Comparison of ENCODE assay signal across 8 cellular contexts in genomic region chr9:34328500-34328982, GRCh38. TPM values are rescaled to one million over a fixed set of nuclear protein-coding genes. Genes with fewer than 3 reads are reported as not detected.
DNase-seq lines count a peak whose midpoint lies in the region; ATAC-seq, FAIRE-seq and TF ChIP-seq lines count a peak whose summit lies in the region.

No MANE protein-coding gene starts in this region.

- peak overlapping the region; percentile 99 for H2AFZ ChIP-seq in astrocyte (ENCODE audit: low read depth, low read length)

- H3K9ac ChIP-seq in astrocyte (ENCODE audit: low read length) = peak overlapping the region; percentile 88

- TF ChIP-seq POLR2A in right lobe of liver (IDR thresholded peaks at IDR 0.05) = no peak

- peaks cover 7% of the 10 kb centered on the region for H3K4me1 Mint-ChIP-seq in astrocyte (ENCODE audit: low read depth, unreplicated experiment)

- no peaks in the 10 kb centered on the region for H3K36me3 ChIP-seq in left ventricle myocardium inferior
- no peaks in the 10 kb centered on the region for H3K36me3 ChIP-seq in astrocyte (ENCODE audit: insufficient read depth, low read length)
- no peaks in the 10 kb centered on the region for H3K36me3 ChIP-seq in right lobe of liver
- H3K36me3 ChIP-seq in urinary bladder (ENCODE audit: insufficient read depth) = no peaks in the 10 kb centered on the region

- H3K27me3 ChIP-seq in left ventricle myocardium inferior (ENCODE audit: low read depth) (no peaks in the 10 kb centered on the region), astrocyte (ENCODE audit: insufficient read depth, low read length) (no peaks in the 10 kb centered on the region), right lobe of liver (no peaks in the 10 kb centered on the region)

- H3K4me3 ChIP-seq in left ventricle myocardium inferior = peak overlapping the region; percentile 94
- peak overlapping the region; percentile 87 for H3K4me3 ChIP-seq in astrocyte (ENCODE audit: insufficient read depth, low read depth, low read length)
- peak overlapping the region; percentile 48 to 84 (median 57) for H3K4me3 ChIP-seq in right lobe of liver
- H3K4me3 ChIP-seq in urinary bladder (ENCODE audit: low read depth, low read length) = peak overlapping the region; percentile 48

- H3K4me2 ChIP-seq in astrocyte (ENCODE audit: low read length) = peak overlapping the region; percentile 87

- no peaks in the 10 kb centered on the region for H3K9me3 Mint-ChIP-seq in astrocyte (ENCODE audit: unreplicated experiment)

- H3K27ac ChIP-seq in left ventricle myocardium inferior (replicated peaks) = peak overlapping the region; percentile 53
- H3K27ac ChIP-seq in astrocyte (ENCODE audit: low read depth, low read length) = peak overlapping the region; percentile 86
- no peak overlapping the region for H3K27ac ChIP-seq in right lobe of liver
- H3K27ac ChIP-seq in urinary bladder (ENCODE audit: low read depth) = peak overlapping the region; percentile 74

- peaks cover 15% of the 10 kb centered on the region for H4K20me1 ChIP-seq in astrocyte (ENCODE audit: insufficient read depth, low read length)

- no peaks in the 10 kb centered on the region for H3K27me3 Mint-ChIP-seq in astrocyte (ENCODE audit: low read depth, unreplicated experiment)

- whole genome bisulfite sequencing in right lobe of liver (ENCODE audit: insufficient coverage, low coverage, low lambda C conversion rate, missing lambda C conversion rate) = 3% methylated on average over 11 of the region's 11 CpGs
- WGBS in urinary bladder = 1% methylated on average over 11 of the region's 11 CpGs

- H3K9me3 ChIP-seq in left ventricle myocardium inferior (replicated peaks) = no peaks in the 10 kb centered on the region
- no peaks in the 10 kb centered on the region for H3K9me3 ChIP-seq in astrocyte (ENCODE audit: insufficient read depth, low read depth, low read length)
- no peaks in the 10 kb centered on the region for H3K9me3 ChIP-seq in right lobe of liver

- no peak for FAIRE-seq in astrocyte (lab: Jason Lieb, UNC)

- peak overlapping the region; percentile 85 for H3K27ac Mint-ChIP-seq in astrocyte (ENCODE audit: unreplicated experiment)

- H3K4me1 ChIP-seq in left ventricle myocardium inferior (peaks cover 28% of the 10 kb centered on the region), astrocyte (ENCODE audit: insufficient read depth, low read length) (peaks cover 8% of the 10 kb centered on the region), right lobe of liver (peaks cover 0 to 26% (median 4%) of the 10 kb centered on the region in 4 donors), urinary bladder (ENCODE audit: insufficient read depth) (peaks cover 1% of the 10 kb centered on the region)

- intact Hi-C loops in left ventricle myocardium inferior (cut with micrococcal nuclease) (no loop called here), Right ventricle myocardium inferior (cut with DNase I) (no loop called here), right lobe of liver (cut with DNase I) (no loop called here)

- no peaks in the 10 kb centered on the region for H3K36me3 Mint-ChIP-seq in astrocyte (ENCODE audit: low read depth, unreplicated experiment)

- no peak for DNase-seq in left ventricle myocardium inferior
- DNase-seq in Right ventricle myocardium inferior (ENCODE audit: missing footprints) = no peak
- peak; percentile 46 to 50 for DNase-seq in NCI-H1930 (lab: John Stamatoyannopoulos, UW)
- DNase-seq in astrocyte (ENCODE audit: low read depth) = no peak
- no peak for DNase-seq in right lobe of liver
- no peak for DNase-seq in GM10266 (ENCODE audit: extremely low spot score)
- DNase-seq in central memory CD4-positive, alpha-beta T cell = no peak

- ATAC-seq in Right ventricle myocardium inferior (no peak), right lobe of liver (no peak)

- peaks cover 40% of the 10 kb centered on the region for H3K79me2 ChIP-seq in astrocyte (ENCODE audit: insufficient read depth, low read length)

- no peak for TF ChIP-seq CTCF in left ventricle myocardium inferior (IDR thresholded peaks at IDR 0.05; ENCODE audit: borderline replicate concordance)
- no peak for TF ChIP-seq CTCF in astrocyte (IDR thresholded peaks at IDR 0.05; ENCODE audit: insufficient read depth, low read depth, low read length)
- TF ChIP-seq CTCF in right lobe of liver (IDR thresholded peaks at IDR 0.05) = no peak
- no peak for TF ChIP-seq CTCF in GM10266 (IDR thresholded peaks at IDR 0.05; ENCODE audit: control insufficient read depth, insufficient read depth, low read depth, missing control alignments)

- peak overlapping the region; percentile 97 for H3K4me3 Mint-ChIP-seq in astrocyte (ENCODE audit: unreplicated experiment)

RNA-seq across cellular contexts. Expression of gene KIF24, which starts 0.5 kb away (rescaled TPM):
- 0.63 TPM for total RNA-seq in left ventricle myocardium inferior
- 0.78 TPM for total RNA-seq in Right ventricle myocardium inferior
- 0.79 and 0.86 TPM in 2 replicates for total RNA-seq in astrocyte
- under 1 TPM; 0.14 to 0.74 (median 0.24) TPM for total RNA-seq in right lobe of liver
- total RNA-seq in urinary bladder = 5.8 TPM
- polyA plus RNA-seq in urinary bladder = 0.32 TPM

RNA-seq across cellular contexts. Expression of gene NUDT2, which starts 0.8 kb away (rescaled TPM):
- total RNA-seq in left ventricle myocardium inferior (22.2 TPM), Right ventricle myocardium inferior (19.7 TPM), astrocyte (12.8 and 12.9 TPM in 2 replicates), right lobe of liver (10 to 100 TPM in 4 of 6 experiments, 1 to 10 TPM in 2; 4.9 to 13.7 (median 11.2) TPM), urinary bladder (22.1 TPM)
- polyA plus RNA-seq in urinary bladder = 36.2 TPM

RNA-seq across cellular contexts. Expression of gene MYORG, which starts 48.2 kb away (rescaled TPM):
- total RNA-seq in left ventricle myocardium inferior (6.3 TPM), Right ventricle myocardium inferior (9.0 TPM), astrocyte (6.9 and 7.3 TPM in 2 replicates), right lobe of liver (10 to 100 TPM; 27.1 to 73.6 (median 36.0) TPM), urinary bladder (2.4 TPM)
- polyA plus RNA-seq in urinary bladder = 9.8 TPM

Comparison
In these comparisons a context has a peak if more than half of its experiments do, and no peak if none do; other contexts are left out.
1. DNase-seq: peak in NCI-H1930 (2 of 2); none in left ventricle myocardium inferior (single experiment), Right ventricle myocardium inferior (single experiment), astrocyte (single experiment), right lobe of liver (0 of 3), GM10266 (single experiment) and central memory CD4-positive, alpha-beta T cell (single experiment).
2. H3K27ac ChIP-seq: peak in left ventricle myocardium inferior (single experiment), astrocyte (single experiment) and urinary bladder (single experiment); none in right lobe of liver (0 of 3).
3. Peak in every context shown above with its lines, with median percentiles within 50 percentile points of each other: H3K4me3 ChIP-seq.